24 cellular contexts compared by ENCODE assay signal in genomic region chr4:99712099-99712498, GRCh38. TPM values are rescaled to one million over a fixed set of nuclear protein-coding genes. Genes with fewer than 3 reads are reported as not detected.
A peak's percentile ranks its signal among the peaks of the same experiment; 100 is the strongest.
DNase-seq lines count a peak whose midpoint lies in the region; ATAC-seq, FAIRE-seq and TF ChIP-seq lines count a peak whose summit lies in the region.
"Had no signal": no experiment of that assay in that cellular context is flagged by ENCODE, and none has a peak within 500 bp of the region (broad histone marks: within the 10 kb centered on the region; RNA-seq: fewer than 3 reads in every experiment).

No MANE protein-coding gene starts in this region.

- no peaks in the 10 kb centered on the region for H3K79me1 ChIP-seq in IMR-90 (ENCODE audit: low read depth in 1 of 2, low read length in 2 of 2)

- in situ Hi-C loops in IMR-90 (cut with MboI; ENCODE audit: low sequenced_read_pairs): no loop called here

- no peak for TF ChIP-seq CTCF in IMR-90 (conservative IDR thresholded peaks at IDR 0.05; ENCODE audit: low read depth, low read length)
- TF ChIP-seq CTCF in PC-3 (conservative IDR thresholded peaks at IDR 0.05; ENCODE audit: low read depth, low read length): no peak
- TF ChIP-seq CTCF in pancreas (IDR thresholded peaks at IDR 0.05): no peak
- TF ChIP-seq CTCF in OCI-LY7 (conservative IDR thresholded peaks at IDR 0.05; ENCODE audit: low read length): no peak

- no peaks in the 10 kb centered on the region for H3K27me3 ChIP-seq in IMR-90 (ENCODE audit: control insufficient read depth, insufficient read depth, low read length)
- no peaks in the 10 kb centered on the region for H3K27me3 ChIP-seq in PC-3 (ENCODE audit: low read length)
- no peaks in the 10 kb centered on the region for H3K27me3 ChIP-seq in pancreas

- H3K4me3 ChIP-seq in IMR-90 (ENCODE audit: insufficient read depth, low read depth, low read length) (no peak overlapping the region), PC-3 (ENCODE audit: low read length) (no peak overlapping the region), pancreas (no peak overlapping the region), OCI-LY7 (ENCODE audit: low read depth, low read length, poor library complexity, severe bottlenecking) (no peak overlapping the region)
- H3K4me3 ChIP-seq: GM23248 had no signal

- intact Hi-C loops in IMR-90 (cut with micrococcal nuclease): loop anchor here (5.0 kb wide), 1 partner anchor 150 kb away; the partner anchor contains the start of gene TRMT10A
- intact Hi-C loops in PC-3 (cut with micrococcal nuclease): no loop called here
- intact Hi-C loops in pancreas (cut with DNase I): no loop called here
- intact Hi-C loops in OCI-LY7 (cut with micrococcal nuclease; ENCODE audit: unreplicated experiment): no loop called here

- H3K27ac ChIP-seq in IMR-90 (ENCODE audit: insufficient read depth, low read length) (no peak overlapping the region), PC-3 (ENCODE audit: low read length) (peak overlapping the region; percentile 81), epithelial cell of prostate (peak overlapping the region; percentile 65), pancreas (peak overlapping the region in 2 of 4 donors; percentile 40 to 62), OCI-LY7 (ENCODE audit: low read depth, low read length, poor library complexity, severe bottlenecking) (no peak overlapping the region)
- H3K27ac ChIP-seq: GM23248 had no signal

- H3K36me3 ChIP-seq in IMR-90 (ENCODE audit: control insufficient read depth, insufficient read depth, low read length): no peaks in the 10 kb centered on the region
- no peaks in the 10 kb centered on the region for H3K36me3 ChIP-seq in PC-3 (ENCODE audit: low read depth, low read length)
- H3K36me3 ChIP-seq in pancreas: no peaks in the 10 kb centered on the region
- H3K36me3 ChIP-seq in OCI-LY7 (ENCODE audit: insufficient read depth, low read length): no peaks in the 10 kb centered on the region

- no peak overlapping the region for H3K23ac ChIP-seq in IMR-90 (ENCODE audit: low read depth, low read length)

- TF ChIP-seq RAD21 in IMR-90 (IDR thresholded peaks at IDR 0.05; ENCODE audit: low read length): no peak

- H4K20me1 ChIP-seq in IMR-90 (ENCODE audit: insufficient read depth, low read length): no peaks in the 10 kb centered on the region
- no peaks in the 10 kb centered on the region for H4K20me1 ChIP-seq in PC-3 (ENCODE audit: low read length)
- no peaks in the 10 kb centered on the region for H4K20me1 ChIP-seq in OCI-LY7 (ENCODE audit: insufficient read depth, low read length)

- H3K4ac ChIP-seq in IMR-90 (ENCODE audit: low read depth, low read length): 0 out of 2 replicates have a peak overlapping the region, but pooled peaks have one; percentile 93

- BruUV-seq in IMR-90 (replicated peaks; lab: Mats Ljungman, UMichigan) (no TSS peak), PC-3 (replicated peaks; lab: Mats Ljungman, UMichigan) (no TSS peak), OCI-LY7 (replicated peaks; lab: Mats Ljungman, UMichigan) (no TSS peak)

- H3K4me2 ChIP-seq in IMR-90 (ENCODE audit: low read depth, low read length): no peak overlapping the region
- 0 out of 2 replicates have a peak overlapping the region, but pooled peaks have one; percentile 16 for H3K4me2 ChIP-seq in PC-3 (ENCODE audit: low read length)
- no peak overlapping the region for H3K4me2 ChIP-seq in OCI-LY7 (ENCODE audit: low read length)

- POLR2A ChIA-PET in IMR-90 (lab: Charles Lee; ENCODE audit: unreplicated experiment): no interaction called here
- POLR2A ChIA-PET in PC-3 (lab: Charles Lee; ENCODE audit: unreplicated experiment): no interaction called here
- POLR2A ChIA-PET in OCI-LY7 (lab: Charles Lee): interaction anchor here (0.9 kb wide), 1 partner anchor 38 kb away, joined by 4 read pairs; no protein-coding TSS in a partner anchor

- no peak overlapping the region; a peak in 1 of 4 replicates for H4K8ac ChIP-seq in IMR-90 (ENCODE audit: low read depth in 2 of 2, low read length in 2 of 2)

- H2AFZ ChIP-seq in IMR-90 (replicated peaks; ENCODE audit: low read length, poor library complexity) (no peak overlapping the region), PC-3 (ENCODE audit: low read length) (no peak overlapping the region), OCI-LY7 (ENCODE audit: low read length) (no peak overlapping the region)
- H2AFZ ChIP-seq: GM23248 had no signal

- dilution Hi-C loops in IMR-90 (cut with HindIII; ENCODE audit: low sequenced_read_pairs, unreplicated experiment): no loop called here

- DNase-seq in IMR-90: no peak
- DNase-seq in PC-3: peak; percentile 39
- no peak for DNase-seq in epithelial cell of prostate (ENCODE audit: low read depth, low spot score)
- DNase-seq in pancreas: peak in 2 of 6 donors; percentile 8 to 19
- DNase-seq in GM19238 (ENCODE audit: insufficient read length, low spot score): no peak
- no peak for DNase-seq in NCI-H524 (lab: John Stamatoyannopoulos, UW)
- DNase-seq in OCI-LY7 (ENCODE audit: low spot score): no peak
- DNase-seq: C1 segment of cervical spinal cord; Calu3; CD4-positive, alpha-beta memory T cell; COR-L47; DMS53; DMS79 treated with DMSO at 0.1 percent for 48 hours; GF-D8; GM23248; H7; HCEC 1CT had no signal

- H2AK5ac ChIP-seq in IMR-90 (ENCODE audit: low read depth, low read length): 0 out of 2 replicates have a peak overlapping the region, but pooled peaks have one; percentile 2

- no peak for ATAC-seq in IMR-90 (ENCODE audit: low read depth)
- ATAC-seq in PC-3: no peak
- ATAC-seq in pancreas: peak; percentile 79 to 90 (median 86)

- H3K4me1 ChIP-seq in IMR-90 (ENCODE audit: control insufficient read depth, insufficient read depth, low read length) (peaks cover 9% of the 10 kb centered on the region), PC-3 (ENCODE audit: insufficient read depth, low read length) (peaks cover 30% of the 10 kb centered on the region), pancreas (peaks cover 0 to 19% (median 0%) of the 10 kb centered on the region in 3 donors), OCI-LY7 (ENCODE audit: insufficient read depth, low read length, poor library complexity, severe bottlenecking) (no peaks in the 10 kb centered on the region)

- H3K79me2 ChIP-seq in PC-3 (ENCODE audit: low read length) (no peaks in the 10 kb centered on the region), OCI-LY7 (ENCODE audit: insufficient read depth, low read depth, low read length) (no peaks in the 10 kb centered on the region)

- H2BK15ac ChIP-seq in IMR-90 (ENCODE audit: low read depth, low read length): no peak overlapping the region; the same call in 2 of the 3 replicates

- no peak overlapping the region for H3K18ac ChIP-seq in IMR-90 (ENCODE audit: low read depth, low read length)

- WGBS in IMR-90 (ENCODE audit: extremely low coverage in 2 of 2, insufficient read length in 1 of 2), 2 experiments: no CpG with 5 or more reads among the region's 1 CpG
- 8 to 30% methylated on average over 1 of the region's 1 CpG for WGBS in pancreas, 2 donors

- peak overlapping the region; percentile 90 for H2BK120ac ChIP-seq in IMR-90 (ENCODE audit: low read depth, low read length)

- H3K9me3 ChIP-seq in IMR-90 (ENCODE audit: control insufficient read depth, insufficient read depth, low read length): no peaks in the 10 kb centered on the region
- no peaks in the 10 kb centered on the region for H3K9me3 ChIP-seq in PC-3 (ENCODE audit: low read length)
- no peaks in the 10 kb centered on the region for H3K9me3 ChIP-seq in pancreas
- no peaks in the 10 kb centered on the region for H3K9me3 ChIP-seq in OCI-LY7 (ENCODE audit: low read length)

- H2BK5ac ChIP-seq in IMR-90 (ENCODE audit: low read depth, low read length, poor library complexity, severe bottlenecking): no peak overlapping the region

- peak overlapping the region; percentile 89 for H2BK20ac ChIP-seq in IMR-90 (ENCODE audit: low read depth, low read length)

- no peak overlapping the region for H3K9ac ChIP-seq in IMR-90 (ENCODE audit: low read depth, low read length)
- no peak overlapping the region for H3K9ac ChIP-seq in PC-3 (ENCODE audit: low read length)
- H3K9ac ChIP-seq: GM23248 had no signal

- H3F3A ChIP-seq in PC-3 (ENCODE audit: low read length, unreplicated experiment): no peaks in the 10 kb centered on the region

- no peak for TF ChIP-seq POLR2A in IMR-90 (IDR thresholded peaks at IDR 0.05; ENCODE audit: low read depth, low read length)

- no peak overlapping the region for H2AK9ac ChIP-seq in IMR-90 (replicated peaks; ENCODE audit: low read depth, low read length, poor library complexity)

- no peak overlapping the region for H3K56ac ChIP-seq in IMR-90 (ENCODE audit: extremely low read depth, insufficient read depth, low read length)

- H4K91ac ChIP-seq in IMR-90 (ENCODE audit: insufficient read depth, low read depth, low read length): 0 out of 2 replicates have a peak overlapping the region, but pooled peaks have one; percentile 73

- peaks cover 7% of the 10 kb centered on the region; the same call in 1 of the 2 replicates for H3K9me1 ChIP-seq in IMR-90 (ENCODE audit: insufficient read depth, low read length)

- no peaks in the 10 kb centered on the region for H3K9me2 ChIP-seq in PC-3 (replicated peaks; ENCODE audit: low read length)
- no peaks in the 10 kb centered on the region for H3K9me2 ChIP-seq in OCI-LY7 (ENCODE audit: insufficient read depth, low read length)

- no peak overlapping the region for H3K14ac ChIP-seq in IMR-90 (replicated peaks; ENCODE audit: low read depth, low read length)

- no peak overlapping the region for H4K5ac ChIP-seq in IMR-90 (ENCODE audit: low read depth, low read length)

- CTCF ChIA-PET in IMR-90 (lab: Yijun Ruan, JAX) (no interaction called here), PC-3 (lab: Charles Lee) (no interaction called here), OCI-LY7 (lab: Charles Lee; ENCODE audit: unreplicated experiment) (no interaction called here)

- FAIRE-seq in pancreas (lab: Jason Lieb, UNC): no peak
- FAIRE-seq: GM12891, GM19239, H1 had no signal

TF ChIP-seq in IMR-90, 13 proteins besides CTCF, POLR2A, EP300 and RAD21 (continues in another document):
- TF ChIP-seq BHLHE40 (IDR thresholded peaks at IDR 0.05; ENCODE audit: low read depth, low read length) (no peak), CEBPB (IDR thresholded peaks at IDR 0.05; ENCODE audit: low read depth, low read length) (no peak), MAFK (IDR thresholded peaks at IDR 0.05; ENCODE audit: low read depth, low read length) (no peak), RCOR1 (IDR thresholded peaks at IDR 0.05; ENCODE audit: insufficient replicate concordance, low read length) (no peak), NFE2L2 (IDR thresholded peaks at IDR 0.05; ENCODE audit: low read depth, low read length) (no peak), RFX5 (IDR thresholded peaks at IDR 0.05; ENCODE audit: low read depth, low read length) (no peak), FOS (IDR thresholded peaks at IDR 0.05; ENCODE audit: low read depth, low read length) (no peak), SMC3 (IDR thresholded peaks at IDR 0.05; ENCODE audit: low read depth, low read length) (no peak)

RNA-seq across cellular contexts. Expression of gene C4orf54, which starts 54.5 kb away (rescaled TPM):
- not detected in 2 replicates for total RNA-seq in IMR-90 (2012; rRNA removed)
- polyA plus RNA-seq in IMR-90 (2012; rRNA removed): not detected in 2 replicates
- polyA plus RNA-seq in IMR-90 (2012; cell fraction: cytosol; rRNA removed): not detected in 2 replicates
- not detected in 2 replicates for polyA plus RNA-seq in IMR-90 (2012; cell fraction: nucleus; rRNA removed; ENCODE audit: low replicate concordance)
- 0.04 TPM in 1 of 2 replicates, not detected in the other for total RNA-seq in PC-3 (2014; rRNA removed)
- total RNA-seq in pancreas: under 1 TPM in 1 of 6 donors, not detected in 5; 0.03 TPM
- polyA plus RNA-seq in pancreas: under 1 TPM; under 0.01 TPM
- total RNA-seq in OCI-LY7 (2014; rRNA removed; shearing (Covaris generic)): not detected in 2 replicates
- not detected in 2 replicates for total RNA-seq in OCI-LY7 (2022)
- total RNA-seq: A172; A673; Calu3; CD4-positive, alpha-beta memory T cell; G401; GM23248; H1; H7 had no signal
- polyA plus RNA-seq: BJ; CD4-positive, alpha-beta memory T cell; GM23248; H1 had no signal

Comparison
In these comparisons a context has a peak if more than half of its experiments do, and no peak if none do; other contexts are left out.
1. ATAC-seq: peak in pancreas (4 of 4); none in IMR-90 (single experiment) and PC-3 (single experiment).
2. H3K27ac ChIP-seq: peak in PC-3 (single experiment) and epithelial cell of prostate (single experiment); none in IMR-90 (single experiment) and OCI-LY7 (single experiment).